ENCODE assay signal across 15 cellular contexts in genomic region chr6:137489410-137490371, GRCh38. TPM values are rescaled to one million over a fixed set of nuclear protein-coding genes. Genes with fewer than 3 reads are reported as not detected.
A peak's percentile ranks its signal among the peaks of the same experiment; 100 is the strongest.
DNase-seq lines count a peak whose midpoint lies in the region; ATAC-seq and TF ChIP-seq lines count a peak whose summit lies in the region.
"Had no signal": no experiment of that assay in that cellular context is flagged by ENCODE, and none has a peak within 500 bp of the region (broad histone marks: within the 10 kb centered on the region; RNA-seq: fewer than 3 reads in every experiment).

No MANE protein-coding gene starts in this region.

- no peak overlapping the region for H2BK5ac ChIP-seq in H9 (ENCODE audit: insufficient read length, low read length)

- DNase-seq in CD8-positive, alpha-beta memory T cell = no peak
- DNase-seq in H9 = peak; percentile 47
- DNase-seq in endodermal cell = peak; percentile 73
- peak; percentile 78 for DNase-seq in neural progenitor cell (ENCODE audit: low spot score)
- DNase-seq in vagina (ENCODE audit: extremely low spot score in 2 of 2) = no peak
- DNase-seq in middle frontal gyrus (ENCODE audit: extremely low spot score, low spot score) = no peak
- DNase-seq: DMS153, left colon, NCI-H1092, NCI-H524 treated with DMSO at 0.1 percent for 48 hours, SJCRH30, uterus had no signal

- no peak overlapping the region for H3K23ac ChIP-seq in H9 (ENCODE audit: insufficient read length, low read depth, low read length)

- H3K4me1 Mint-ChIP-seq in CD8-positive, alpha-beta memory T cell = peaks cover 36 to 53% (median 43%) of the 10 kb centered on the region in 3 donors
- H3K4me1 Mint-ChIP-seq in H9 (peaks cover 66 to 77% of the 10 kb centered on the region in 2 experiments), endodermal cell (peaks cover 49% of the 10 kb centered on the region), neural progenitor cell (peaks cover 52% of the 10 kb centered on the region)

- ATAC-seq in HG03196 (IDR thresholded peaks at IDR 0.05; ENCODE audit: unreplicated experiment) = no peak
- ATAC-seq: left colon had no signal

- H4K91ac ChIP-seq in H9 (ENCODE audit: insufficient read length, low read depth, low read length) = no peak overlapping the region

- no peak overlapping the region for H2AK5ac ChIP-seq in H9 (ENCODE audit: insufficient read length, low read length)

- H3K79me2 ChIP-seq in H9 (ENCODE audit: insufficient read depth, low read length) (no peaks in the 10 kb centered on the region), neural progenitor cell (ENCODE audit: low read depth) (no peaks in the 10 kb centered on the region)

- H3K4me2 ChIP-seq in H9 (ENCODE audit: insufficient read depth, insufficient read length, low read length) (peak overlapping the region; percentile 77), neural progenitor cell (peak overlapping the region; percentile 75)

- no peak overlapping the region for H4K8ac ChIP-seq in H9 (replicated peaks; ENCODE audit: insufficient read length, low read depth, low read length)

- H3T11ph ChIP-seq in H9 (ENCODE audit: low read length) = no peak overlapping the region

- peaks cover 88% of the 10 kb centered on the region for H3K27me3 ChIP-seq in CD8-positive, alpha-beta memory T cell (ENCODE audit: insufficient read depth, low read length, poor library complexity, severe bottlenecking)
- H3K27me3 ChIP-seq in H9 (ENCODE audit: insufficient read depth, low read length) = peaks cover 80% of the 10 kb centered on the region
- peaks cover 100% of the 10 kb centered on the region for H3K27me3 ChIP-seq in endodermal cell (ENCODE audit: control insufficient read depth, insufficient read depth, low read length, poor library complexity, severe bottlenecking)
- H3K27me3 ChIP-seq in neural progenitor cell = peaks cover 100% of the 10 kb centered on the region
- H3K27me3 ChIP-seq in vagina = peaks cover 28% of the 10 kb centered on the region
- H3K27me3 ChIP-seq: SJCRH30 had no signal

- H3K56ac ChIP-seq in H9 (ENCODE audit: insufficient read length, low read depth, low read length) = no peak overlapping the region

- H2BK20ac ChIP-seq in H9 (ENCODE audit: low read depth, low read length, poor library complexity, severe bottlenecking) = no peak overlapping the region

- TF ChIP-seq CTCF in H9 (conservative IDR thresholded peaks at IDR 0.05) (no peak), endodermal cell (conservative IDR thresholded peaks at IDR 0.05) (peak; percentile 26), neural progenitor cell (IDR thresholded peaks at IDR 0.05) (no peak), vagina (IDR thresholded peaks at IDR 0.05) (no peak)

- H3K9ac ChIP-seq in H9 (ENCODE audit: extremely low read depth, insufficient read length, low read length) (no peak overlapping the region), endodermal cell (ENCODE audit: extremely low read depth, low read length, poor library complexity, severe bottlenecking) (no peak overlapping the region), neural progenitor cell (no peak overlapping the region)

- H3K14ac ChIP-seq in H9 (ENCODE audit: insufficient read depth, low read length) = no peak overlapping the region

- H2BK15ac ChIP-seq in H9 (ENCODE audit: low read depth, low read length) = no peak overlapping the region

- no peaks in the 10 kb centered on the region for H3K36me3 ChIP-seq in CD8-positive, alpha-beta memory T cell (ENCODE audit: insufficient read depth, low read length)
- no peaks in the 10 kb centered on the region for H3K36me3 ChIP-seq in endodermal cell (ENCODE audit: control insufficient read depth, insufficient read depth, low read length)
- no peaks in the 10 kb centered on the region for H3K36me3 ChIP-seq in neural progenitor cell
- H3K36me3 ChIP-seq in vagina = no peaks in the 10 kb centered on the region
- H3K36me3 ChIP-seq: breast epithelium, SJCRH30, uterus had no signal

- H3K4me3 ChIP-seq in CD8-positive, alpha-beta memory T cell (ENCODE audit: low read length) = no peak overlapping the region
- H3K4me3 ChIP-seq in endodermal cell (ENCODE audit: low read length) = peak overlapping the region; percentile 67
- peak overlapping the region; percentile 37 for H3K4me3 ChIP-seq in neural progenitor cell
- no peak overlapping the region for H3K4me3 ChIP-seq in vagina
- H3K4me3 ChIP-seq: SJCRH30, uterus had no signal

- H3K9me3 ChIP-seq in CD8-positive, alpha-beta memory T cell (ENCODE audit: low read length) = no peaks in the 10 kb centered on the region
- H3K9me3 ChIP-seq in H9 (ENCODE audit: control insufficient read depth, low read depth, low read length) (no peaks in the 10 kb centered on the region), endodermal cell (ENCODE audit: control insufficient read depth, low read length) (no peaks in the 10 kb centered on the region), neural progenitor cell (ENCODE audit: low read depth) (no peaks in the 10 kb centered on the region), vagina (no peaks in the 10 kb centered on the region)
- H3K9me3 ChIP-seq: SJCRH30, uterus had no signal

- H4K5ac ChIP-seq in H9 (ENCODE audit: insufficient read length, low read depth, low read length) = no peak overlapping the region

- CTCF ChIA-PET in CD8-positive, alpha-beta memory T cell (lab: Charles Lee) = interaction anchor here (1.1 kb wide), 1 partner anchor 7 kb away, joined by 3 read pairs; no protein-coding TSS in a partner anchor

- H3K4me3 Mint-ChIP-seq in CD8-positive, alpha-beta memory T cell = peak overlapping the region in 6 of 7 donors; percentile 3 to 67 (median 52)
- peak overlapping the region; percentile 60 to 87 for H3K4me3 Mint-ChIP-seq in H9
- H3K4me3 Mint-ChIP-seq in endodermal cell = peak overlapping the region; percentile 51
- H3K4me3 Mint-ChIP-seq in neural progenitor cell = peak overlapping the region; percentile 72

- peaks cover 47% of the 10 kb centered on the region for H3K4me1 ChIP-seq in CD8-positive, alpha-beta memory T cell (ENCODE audit: insufficient read depth, low read length)
- H3K4me1 ChIP-seq in H9 (ENCODE audit: insufficient read depth, low read length) (no peaks in the 10 kb centered on the region; the same call in 1 of the 2 replicates), endodermal cell (ENCODE audit: control insufficient read depth, insufficient read depth, low read length) (peaks cover 7% of the 10 kb centered on the region), neural progenitor cell (peaks cover 67% of the 10 kb centered on the region), vagina (peaks cover 41% of the 10 kb centered on the region)
- H3K4me1 ChIP-seq: SJCRH30, uterus had no signal

- H2BK12ac ChIP-seq in H9 (ENCODE audit: insufficient read length, low read depth, low read length) = no peak overlapping the region

- WGBS in H9 (ENCODE audit: extremely low coverage, insufficient read length, low lambda C conversion rate) = no CpG with 5 or more reads among the region's 43 CpGs
- WGBS in endodermal cell (ENCODE audit: insufficient coverage in 1 of 2, insufficient read length in 1 of 2), 2 experiments = 4 to 7% methylated on average over 37 to 43 of the region's 43 CpGs

- no peak for TF ChIP-seq POLR2A in vagina (IDR thresholded peaks at IDR 0.05)

- no peak overlapping the region for H3K18ac ChIP-seq in H9 (ENCODE audit: insufficient read length, low read depth, low read length)

- no peak overlapping the region for H3K4ac ChIP-seq in H9 (ENCODE audit: low read depth, low read length)

- no peak overlapping the region for H2BK120ac ChIP-seq in H9 (ENCODE audit: low read depth, low read length, poor library complexity, severe bottlenecking)

- H2AFZ ChIP-seq in H9 (ENCODE audit: low read length) (peak overlapping the region; percentile 6), neural progenitor cell (replicated peaks) (no peak overlapping the region)

- peaks cover 31% of the 10 kb centered on the region for H3K23me2 ChIP-seq in H9 (ENCODE audit: insufficient read length, low read depth, low read length, poor library complexity, severe bottlenecking)

- peak overlapping the region in 2 of 8 donors; percentile 4 to 57 for H3K27ac Mint-ChIP-seq in CD8-positive, alpha-beta memory T cell
- no peak overlapping the region for H3K27ac Mint-ChIP-seq in H9
- H3K27ac Mint-ChIP-seq in endodermal cell = no peak overlapping the region
- no peak overlapping the region for H3K27ac Mint-ChIP-seq in neural progenitor cell

- POLR2A ChIA-PET in CD8-positive, alpha-beta memory T cell (lab: Charles Lee) = no interaction called here

- H3K36me3 Mint-ChIP-seq in CD8-positive, alpha-beta memory T cell = no peaks in the 10 kb centered on the region
- H3K36me3 Mint-ChIP-seq in H9 (ENCODE audit: insufficient read depth in 1 of 3, low read depth in 3 of 3) (no peaks in the 10 kb centered on the region; a peak in 1 of 7 replicates), endodermal cell (ENCODE audit: low read depth) (no peaks in the 10 kb centered on the region), neural progenitor cell (no peaks in the 10 kb centered on the region)

- H4K20me1 ChIP-seq in H9 (ENCODE audit: control insufficient read depth, insufficient read depth, insufficient read length) (peaks cover 2% of the 10 kb centered on the region), neural progenitor cell (ENCODE audit: low read depth) (peaks cover 88% of the 10 kb centered on the region)

- H3F3A ChIP-seq in neural progenitor cell (ENCODE audit: low read depth) = peaks cover 54% of the 10 kb centered on the region

- intact Hi-C loops in vagina (cut with DNase I) = no loop called here

- H3K27me3 Mint-ChIP-seq in CD8-positive, alpha-beta memory T cell = peaks cover 88 to 96% of the 10 kb centered on the region in 2 donors
- peaks cover 100% of the 10 kb centered on the region for H3K27me3 Mint-ChIP-seq in H9 (ENCODE audit: low read depth)
- H3K27me3 Mint-ChIP-seq in endodermal cell (ENCODE audit: insufficient read depth) = peaks cover 99% of the 10 kb centered on the region
- H3K27me3 Mint-ChIP-seq in neural progenitor cell (ENCODE audit: insufficient read depth, low read depth) = peaks cover 95% of the 10 kb centered on the region

- H3K27ac ChIP-seq in CD8-positive, alpha-beta memory T cell (ENCODE audit: low read depth, low read length) = no peak overlapping the region
- H3K27ac ChIP-seq in H9 (ENCODE audit: insufficient read length, low read depth, low read length) = no peak overlapping the region
- no peak overlapping the region for H3K27ac ChIP-seq in endodermal cell (ENCODE audit: low read depth, low read length)
- H3K27ac ChIP-seq in neural progenitor cell = no peak overlapping the region
- H3K27ac ChIP-seq in vagina = no peak overlapping the region
- H3K27ac ChIP-seq: breast epithelium, SJCRH30, uterus had no signal

- no peaks in the 10 kb centered on the region for H3K79me1 ChIP-seq in H9 (ENCODE audit: insufficient read depth, low read depth, low read length, poor library complexity, severe bottlenecking)

- peaks cover 0 to 15% (median 7%) of the 10 kb centered on the region in 5 donors for H3K9me3 Mint-ChIP-seq in CD8-positive, alpha-beta memory T cell
- no peaks in the 10 kb centered on the region; a peak in 2 of 5 replicates for H3K9me3 Mint-ChIP-seq in H9
- no peaks in the 10 kb centered on the region for H3K9me3 Mint-ChIP-seq in endodermal cell
- peaks cover 3% of the 10 kb centered on the region for H3K9me3 Mint-ChIP-seq in neural progenitor cell

RNA-seq across cellular contexts. Expression of gene OLIG3, which starts 4.5 kb away (rescaled TPM):
- total RNA-seq in CD8-positive, alpha-beta memory T cell = under 1 TPM; 0.26 to 0.40 TPM
- polyA plus RNA-seq in CD8-positive, alpha-beta memory T cell = not detected
- total RNA-seq in H9 (2021) (0.22 and 0.42 TPM in 2 replicates), endodermal cell (not detected), neural progenitor cell (ENCODE audit: low replicate concordance) (not detected in 2 replicates), vagina (not detected)
- 42.2 TPM for polyA plus RNA-seq in endodermal cell (2013, experiment 1 of 2)
- 31.6 TPM for polyA plus RNA-seq in endodermal cell (2013, experiment 2 of 2)
- total RNA-seq: breast epithelium, left colon, pulmonary artery endothelial cell, SJCRH30, uterus had no signal

Comparison
In these comparisons a context has a peak if more than half of its experiments do, and no peak if none do; other contexts are left out.
1. DNase-seq: peak in H9 (single experiment), endodermal cell (single experiment) and neural progenitor cell (single experiment); none in CD8-positive, alpha-beta memory T cell (0 of 5), vagina (0 of 2) and middle frontal gyrus (single experiment).
2. H3K4me3 ChIP-seq: peak in endodermal cell (single experiment) and neural progenitor cell (single experiment); none in CD8-positive, alpha-beta memory T cell (single experiment) and vagina (0 of 2).
3. Peak in every context shown above with its lines, with median percentiles within 50 percentile points of each other: H3K4me3 Mint-ChIP-seq.